In the genomic region with DNA sequence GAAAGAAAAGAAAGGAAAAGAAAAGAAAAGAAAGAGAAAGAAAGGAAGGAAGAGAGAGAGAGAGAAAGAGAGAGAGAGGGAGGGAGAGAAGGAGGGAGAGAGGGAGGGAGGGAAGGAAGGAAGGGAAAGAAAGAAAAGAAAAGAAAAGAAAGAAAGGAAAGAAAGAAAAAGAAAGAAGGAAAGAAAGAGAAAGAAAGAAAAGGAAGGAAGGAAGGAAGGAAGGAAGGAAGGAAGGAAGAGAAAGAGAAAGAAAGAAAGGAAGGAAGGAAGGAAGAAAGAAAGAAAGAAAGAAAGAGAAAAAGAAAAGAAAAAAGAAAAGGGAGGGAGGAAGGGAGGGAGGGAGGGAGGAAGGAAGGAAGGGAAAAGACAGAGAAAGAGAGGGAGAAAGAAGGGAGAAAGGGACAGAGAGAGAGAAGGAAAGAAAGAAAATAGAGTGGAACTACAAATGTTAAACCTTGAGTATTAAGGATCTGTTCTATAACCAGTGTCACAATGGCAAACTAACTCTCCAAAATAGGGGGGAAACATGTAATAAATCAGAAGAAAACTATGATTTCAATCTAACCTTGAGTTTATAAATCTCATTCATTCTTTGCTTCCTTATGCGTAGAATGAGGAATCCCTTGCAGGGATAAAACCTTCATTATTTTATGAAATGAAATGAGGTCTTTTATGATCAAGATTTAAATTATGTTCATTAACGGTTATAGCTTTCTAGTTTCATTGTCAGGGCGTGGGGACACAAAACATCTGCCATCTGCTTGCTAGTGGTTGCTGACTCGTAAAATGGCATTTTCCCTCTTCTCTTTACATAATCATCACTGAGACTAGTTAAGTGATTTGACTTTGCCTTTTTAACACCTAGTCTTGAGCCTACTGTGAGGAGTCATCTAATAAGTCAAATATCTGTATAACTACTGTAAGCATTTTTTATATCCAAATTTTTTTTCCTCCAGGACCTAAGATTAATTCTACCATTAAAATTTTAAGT, we compare ENCODE assay signal across 1 cellular context.
TF ChIP-seq lines count a peak whose summit lies in the region.

No MANE protein-coding gene starts in this region.

TF ChIP-seq in GM12878, 131 proteins besides CTCF, POLR2A, EP300 and RAD21:
- TF ChIP-seq TCF12 (IDR thresholded peaks at IDR 0.05; ENCODE audit: low read depth, low read length) (0 out of 2 replicates have a peak, but pooled peaks have one; percentile 63), TARDBP (IDR thresholded peaks at IDR 0.05; ENCODE audit: borderline replicate concordance) (no peak)
